ENCODE assay signal across 23 cellular contexts in genomic region chr3:9878700-9879099, GRCh38. TPM values are rescaled to one million over a fixed set of nuclear protein-coding genes. Genes with fewer than 3 reads are reported as not detected.
A peak's percentile ranks its signal among the peaks of the same experiment; 100 is the strongest.
DNase-seq lines count a peak whose midpoint lies in the region; ATAC-seq and TF ChIP-seq lines count a peak whose summit lies in the region.
"Had no signal": no experiment of that assay in that cellular context is flagged by ENCODE, and none has a peak within 500 bp of the region (broad histone marks: within the 10 kb centered on the region; RNA-seq: fewer than 3 reads in every experiment).

No MANE protein-coding gene starts in this region.

- H3F3A ChIP-seq in PC-3 (ENCODE audit: low read length, unreplicated experiment) = no peaks in the 10 kb centered on the region

- CTCF ChIA-PET in PC-3 (lab: Charles Lee) = interaction anchor here (0.6 kb wide), 1 partner anchor 345 kb away, joined by 3 read pairs; no protein-coding TSS in a partner anchor

- H3K4me3 ChIP-seq in ACC112 (ENCODE audit: low read depth, low read length) = no peak overlapping the region
- H3K4me3 ChIP-seq in PC-3 (ENCODE audit: low read length) = no peak overlapping the region
- no peak overlapping the region for H3K4me3 ChIP-seq in hepatocyte
- no peak overlapping the region for H3K4me3 ChIP-seq in psoas muscle
- H3K4me3 ChIP-seq: ascending aorta; BLaER1 treated with 17β-estradiol and CSF1 and Interleukin-3, amounts not matched to agents 10 nM and 100 nM; gastroesophageal sphincter; lower lobe of right lung had no signal

- intact Hi-C loops in PC-3 (cut with micrococcal nuclease) = no loop called here
- intact Hi-C loops in psoas muscle (cut with DNase I) = no loop called here

- DNase-seq in PC-3 (peak; percentile 49), hepatocyte (ENCODE audit: low spot score) (peak; percentile 82), psoas muscle (no peak), GOT3 (lab: John Stamatoyannopoulos, UW) (no peak)
- DNase-seq in effector CD4-positive, alpha-beta T cell = no peak
- DNase-seq: ACHN; activated CD4-positive, alpha-beta T cell treated with anti-CD3 and anti-CD28 coated beads for 48 hours; erythroblast; H9; islet precursor cell; KG1; lower lobe of right lung; NCI-H2029; NCI-H446 treated with DMSO at 0.1 percent for 48 hours; NK-92 treated with Interleukin-12 subunit alpha and Interleukin-12 subunit beta, amount 100 ng/mL, for 24 hours; T-helper 17 cell had no signal

- no peak overlapping the region for H3K9ac ChIP-seq in PC-3 (ENCODE audit: low read length)
- H3K9ac ChIP-seq: BLaER1 treated with 17β-estradiol and CSF1 and Interleukin-3, amounts not matched to agents 10 nM and 100 nM had no signal

- H3K79me2 ChIP-seq in ACC112 (ENCODE audit: control insufficient read depth, insufficient read depth, low read length, unreplicated experiment) (no peaks in the 10 kb centered on the region), PC-3 (ENCODE audit: low read length) (no peaks in the 10 kb centered on the region), hepatocyte (no peaks in the 10 kb centered on the region)

- WGBS in hepatocyte (ENCODE audit: low lambda C conversion rate, missing lambda C conversion rate) = 63% methylated on average over 5 of the region's 5 CpGs
- 60 to 65% (median 60%) methylated on average over 5 of the region's 5 CpGs for WGBS in psoas muscle, 3 donors

- H3K27me3 ChIP-seq in ACC112 (ENCODE audit: insufficient read depth, low read length) (no peaks in the 10 kb centered on the region), PC-3 (ENCODE audit: low read length) (no peaks in the 10 kb centered on the region), hepatocyte (no peaks in the 10 kb centered on the region), psoas muscle (ENCODE audit: insufficient read depth in 3 of 3, low read length in 2 of 3) (no peaks in the 10 kb centered on the region)
- H3K27me3 ChIP-seq: ascending aorta; BLaER1 treated with 17β-estradiol and CSF1 and Interleukin-3, amounts not matched to agents 10 nM and 100 nM; gastroesophageal sphincter had no signal

- no peaks in the 10 kb centered on the region for H3K9me3 ChIP-seq in PC-3 (ENCODE audit: low read length)
- no peaks in the 10 kb centered on the region for H3K9me3 ChIP-seq in hepatocyte (ENCODE audit: low read depth)
- no peaks in the 10 kb centered on the region for H3K9me3 ChIP-seq in psoas muscle
- H3K9me3 ChIP-seq: ascending aorta; BLaER1 treated with 17β-estradiol and CSF1 and Interleukin-3, amounts not matched to agents 10 nM and 100 nM; gastroesophageal sphincter; lower lobe of right lung had no signal

- POLR2A ChIA-PET in PC-3 (lab: Charles Lee; ENCODE audit: unreplicated experiment) = no interaction called here

- H4K20me1 ChIP-seq in PC-3 (ENCODE audit: low read length) = no peaks in the 10 kb centered on the region
- no peaks in the 10 kb centered on the region for H4K20me1 ChIP-seq in hepatocyte (ENCODE audit: insufficient read depth, poor library complexity, severe bottlenecking)
- H4K20me1 ChIP-seq: BLaER1 treated with 17β-estradiol and CSF1 and Interleukin-3, amounts not matched to agents 10 nM and 100 nM had no signal

- peak; percentile 77 for ATAC-seq in PC-3
- peak in 3 of 4 donors; percentile 13 to 30 (median 24) for ATAC-seq in psoas muscle
- no peak for ATAC-seq in HG03432 (IDR thresholded peaks at IDR 0.05; ENCODE audit: unreplicated experiment)
- ATAC-seq in GM21515 (IDR thresholded peaks at IDR 0.05; ENCODE audit: unreplicated experiment) = no peak
- ATAC-seq: activated naive CD4-positive, alpha-beta T cell treated with anti-CD3 and anti-CD28 coated beads, Interleukin-2, amount 50 U/mL, for 72 hours; gastroesophageal sphincter; lower lobe of right lung; T-helper 17 cell had no signal

- H3K4me1 ChIP-seq in ACC112 (ENCODE audit: control insufficient read depth, insufficient read depth, low read length, unreplicated experiment) = peaks cover 26% of the 10 kb centered on the region
- H3K4me1 ChIP-seq in PC-3 (ENCODE audit: insufficient read depth, low read length) = peaks cover 9% of the 10 kb centered on the region
- peaks cover 28% of the 10 kb centered on the region for H3K4me1 ChIP-seq in hepatocyte (ENCODE audit: insufficient read depth)
- H3K4me1 ChIP-seq in psoas muscle = no peaks in the 10 kb centered on the region
- H3K4me1 ChIP-seq: ascending aorta; BLaER1 treated with 17β-estradiol and CSF1 and Interleukin-3, amounts not matched to agents 10 nM and 100 nM; gastroesophageal sphincter; lower lobe of right lung had no signal

- no peaks in the 10 kb centered on the region for H3K9me2 ChIP-seq in PC-3 (replicated peaks; ENCODE audit: low read length)
- H3K9me2 ChIP-seq in hepatocyte (replicated peaks; ENCODE audit: insufficient read depth) = no peaks in the 10 kb centered on the region

- H3K27ac ChIP-seq in ACC112 (ENCODE audit: low read depth, low read length) (peak overlapping the region; percentile 47), PC-3 (ENCODE audit: low read length) (no peak overlapping the region), hepatocyte (peak overlapping the region; percentile 91), psoas muscle (no peak overlapping the region)
- H3K27ac ChIP-seq: ascending aorta; BLaER1 treated with 17β-estradiol and CSF1 and Interleukin-3, amounts not matched to agents 10 nM and 100 nM; gastroesophageal sphincter; lower lobe of right lung had no signal

- no peak overlapping the region for H2AFZ ChIP-seq in ACC112 (ENCODE audit: low read length, unreplicated experiment)
- no peak overlapping the region for H2AFZ ChIP-seq in PC-3 (ENCODE audit: low read length)
- no peak overlapping the region for H2AFZ ChIP-seq in hepatocyte

- no TSS peak for BruUV-seq in PC-3 (replicated peaks; lab: Mats Ljungman, UMichigan)

- H3K36me3 ChIP-seq in ACC112 (ENCODE audit: insufficient read depth, low read length) (no peaks in the 10 kb centered on the region), PC-3 (ENCODE audit: low read depth, low read length) (no peaks in the 10 kb centered on the region), hepatocyte (replicated peaks; ENCODE audit: insufficient read depth, low read depth) (no peaks in the 10 kb centered on the region), psoas muscle (ENCODE audit: insufficient read depth in 1 of 2, low read depth in 1 of 2) (no peaks in the 10 kb centered on the region)
- H3K36me3 ChIP-seq: ascending aorta; BLaER1 treated with 17β-estradiol and CSF1 and Interleukin-3, amounts not matched to agents 10 nM and 100 nM; gastroesophageal sphincter; lower lobe of right lung had no signal

- H3K4me2 ChIP-seq in PC-3 (ENCODE audit: low read length) (no peak overlapping the region), hepatocyte (peak overlapping the region; percentile 53)
- H3K4me2 ChIP-seq: BLaER1 treated with 17β-estradiol and CSF1 and Interleukin-3, amounts not matched to agents 10 nM and 100 nM had no signal

- TF ChIP-seq CTCF in PC-3 (conservative IDR thresholded peaks at IDR 0.05; ENCODE audit: low read depth, low read length) (no peak), hepatocyte (IDR thresholded peaks at IDR 0.05; ENCODE audit: poor library complexity) (no peak), psoas muscle (IDR thresholded peaks at IDR 0.05) (no peak)

RNA-seq across cellular contexts. Expression of gene CIDEC, which starts 1.4 kb away (rescaled TPM):
- total RNA-seq in PC-3 (2014; rRNA removed) (not detected in 2 replicates), hepatocyte (16.6 and 20.4 TPM in 2 replicates), psoas muscle (1 to 10 TPM in 2 of 4 donors, under 1 TPM in 2; 0.75 to 3.3 (median 1.3) TPM)
- polyA plus RNA-seq in hepatocyte (28.7 and 37.3 TPM in 2 replicates), psoas muscle (10 to 100 TPM in 1 of 3 donors, 1 to 10 TPM in 2; 3.5 to 15.0 (median 4.4) TPM)
- total RNA-seq: activated naive CD4-positive, alpha-beta T cell treated with anti-CD3 and anti-CD28 coated beads, Interleukin-2, amount 50 U/mL, for 72 hours; H9; lower lobe of right lung; T-helper 17 cell had no signal

RNA-seq across cellular contexts. Expression of gene JAGN1, which starts 11.7 kb away (rescaled TPM):
- total RNA-seq in PC-3 (2014; rRNA removed) (32.5 and 34.1 TPM in 2 replicates), hepatocyte (61.4 and 73.8 TPM in 2 replicates), psoas muscle (10 to 100 TPM; 18.6 to 44.4 (median 29.5) TPM)
- polyA plus RNA-seq in hepatocyte (70.2 and 83.5 TPM in 2 replicates), psoas muscle (10 to 100 TPM; 45.2 to 98.2 (median 64.9) TPM)

RNA-seq across cellular contexts. Expression of gene IL17RE, which starts 23.9 kb away (rescaled TPM):
- total RNA-seq in PC-3 (2014; rRNA removed) (4.0 and 4.7 TPM in 2 replicates), hepatocyte (9.1 and 10.2 TPM in 2 replicates), psoas muscle (under 1 TPM; 0.20 to 0.84 (median 0.59) TPM)
- polyA plus RNA-seq in hepatocyte (6.3 and 6.8 TPM in 2 replicates), psoas muscle (1 to 10 TPM in 1 of 3 donors, under 1 TPM in 2; 0.07 to 1.1 (median 0.86) TPM)

RNA-seq across cellular contexts. Expression of gene RPUSD3, which starts 34.9 kb away (rescaled TPM):
- total RNA-seq in PC-3 (2014; rRNA removed) (54.1 and 76.1 TPM in 2 replicates), hepatocyte (37.4 and 38.7 TPM in 2 replicates), psoas muscle (10 to 100 TPM; 39.7 to 49.4 (median 45.8) TPM)
- polyA plus RNA-seq in hepatocyte (74.7 and 82.3 TPM in 2 replicates), psoas muscle (10 to 100 TPM; 55.2 to 64.2 (median 59.9) TPM)

RNA-seq across cellular contexts. Expression of gene IL17RC, which starts 38.2 kb away (rescaled TPM):
- total RNA-seq in PC-3 (2014; rRNA removed) = 116 and 138 TPM in 2 replicates
- total RNA-seq in hepatocyte = 27.3 and 39.4 TPM in 2 replicates
- polyA plus RNA-seq in hepatocyte = 47.8 and 48.5 TPM in 2 replicates
- 10 to 100 TPM; 10.4 to 27.0 (median 20.5) TPM for total RNA-seq in psoas muscle
- polyA plus RNA-seq in psoas muscle = 10 to 100 TPM; 10.8 to 21.9 (median 13.9) TPM

Comparison
In these comparisons a context has a peak if more than half of its experiments do, and no peak if none do; other contexts are left out.
1. H3K27ac ChIP-seq: peak in ACC112 (single experiment) and hepatocyte (single experiment); none in PC-3 (single experiment) and psoas muscle (single experiment).
2. ATAC-seq: peak in PC-3 (single experiment) and psoas muscle (3 of 4); none in HG03432 (single experiment) and GM21515 (single experiment).
3. DNase-seq: peak in PC-3 (single experiment) and hepatocyte (single experiment); none in psoas muscle (0 of 2), effector CD4-positive, alpha-beta T cell (single experiment) and GOT3 (single experiment).